In genomic region chr5:167912944-167913343, GRCh38 we compare ENCODE assay signal across 22 cellular contexts.
A peak's percentile ranks its signal among the peaks of the same experiment; 100 is the strongest.
DNase-seq lines count a peak whose midpoint lies in the region; ATAC-seq, FAIRE-seq and TF ChIP-seq lines count a peak whose summit lies in the region.
"Had no signal": no experiment of that assay in that cellular context is flagged by ENCODE, and none has a peak within 500 bp of the region (broad histone marks: within the 10 kb centered on the region; RNA-seq: fewer than 3 reads in every experiment).

No MANE protein-coding gene starts in this region.

- H3K4me3 Mint-ChIP-seq in astrocyte (ENCODE audit: unreplicated experiment) = peak overlapping the region; percentile 10
- H3K4me3 Mint-ChIP-seq: CD8-positive, alpha-beta memory T cell; HFFc6; T-cell had no signal

- DNase-seq in A172 (ENCODE audit: low spot score) (peak; percentile 30), astrocyte (ENCODE audit: low read depth) (peak; percentile 48), keratinocyte (ENCODE audit: low read depth, low spot score) (peak; percentile 13)
- no peak for DNase-seq in stimulated activated CD4-positive, alpha-beta T cell treated with anti-CD3 and anti-CD28 coated beads, Interleukin-2, amount 100 ng/mL, for 24 hours
- DNase-seq in activated T-cell treated with anti-CD3 and anti-CD28 coated beads, Interleukin-2, amount 50 U/mL, for 48 hours = no peak
- DNase-seq: CD8-positive, alpha-beta memory T cell; DMS 273 treated with DMSO at 0.1 percent for 48 hours; GOT3; HFFc6; KBM-7; NCI-H1105 treated with DMSO at 0.1 percent for 48 hours; NCI-H1930; NCI-H2171 treated with DMSO at 0.1 percent for 48 hours; NCI-H510A treated with DMSO at 0.1 percent for 48 hours; T-cell had no signal

- H3K27ac ChIP-seq in KMS-11 = no peak overlapping the region
- H3K27ac ChIP-seq in astrocyte (ENCODE audit: low read depth, low read length) = no peak overlapping the region
- H3K27ac ChIP-seq in keratinocyte (ENCODE audit: control insufficient read depth, insufficient read depth, low read length) = no peak overlapping the region
- H3K27ac ChIP-seq: 22Rv1, BLaER1, HL-60 had no signal

- no peaks in the 10 kb centered on the region for H3K36me3 ChIP-seq in KMS-11 (ENCODE audit: insufficient read depth)
- H3K36me3 ChIP-seq in astrocyte (ENCODE audit: insufficient read depth, low read length) = no peaks in the 10 kb centered on the region
- peaks cover 8 to 12% of the 10 kb centered on the region in 2 experiments for H3K36me3 ChIP-seq in keratinocyte (ENCODE audit: control insufficient read depth in 2 of 2, extremely low read depth in 1 of 2, insufficient read depth in 2 of 2, low read length in 2 of 2)

- H3K9me3 ChIP-seq in astrocyte (ENCODE audit: insufficient read depth, low read depth, low read length) (no peaks in the 10 kb centered on the region), keratinocyte (ENCODE audit: control insufficient read depth, low read depth, low read length) (no peaks in the 10 kb centered on the region)
- H3K9me3 ChIP-seq: BLaER1 had no signal

- H3K36me3 Mint-ChIP-seq in astrocyte (ENCODE audit: low read depth, unreplicated experiment) = peaks cover 9% of the 10 kb centered on the region
- H3K36me3 Mint-ChIP-seq: CD8-positive, alpha-beta memory T cell; T-cell had no signal

- H2AFZ ChIP-seq in KMS-11 (ENCODE audit: low read depth) (no peak overlapping the region), astrocyte (ENCODE audit: low read depth, low read length) (no peak overlapping the region), keratinocyte (ENCODE audit: control insufficient read depth, low read length) (no peak overlapping the region)

- H3K27me3 ChIP-seq in KMS-11 (ENCODE audit: insufficient read depth, low read depth) (no peaks in the 10 kb centered on the region), astrocyte (ENCODE audit: insufficient read depth, low read length) (no peaks in the 10 kb centered on the region), keratinocyte (ENCODE audit: control insufficient read depth, extremely low read depth, insufficient read depth, low read length) (no peaks in the 10 kb centered on the region)
- H3K27me3 ChIP-seq: BLaER1 had no signal

- no peaks in the 10 kb centered on the region for H3K79me2 ChIP-seq in KMS-11 (ENCODE audit: insufficient read depth, low read depth)
- no peaks in the 10 kb centered on the region for H3K79me2 ChIP-seq in astrocyte (ENCODE audit: insufficient read depth, low read length)
- peaks cover 84% of the 10 kb centered on the region for H3K79me2 ChIP-seq in keratinocyte (ENCODE audit: control insufficient read depth, insufficient read depth, low read length)

- H3K27ac Mint-ChIP-seq in astrocyte (ENCODE audit: unreplicated experiment) = peak overlapping the region; percentile 28
- H3K27ac Mint-ChIP-seq: CD8-positive, alpha-beta memory T cell; HFFc6; T-cell had no signal

- H3K4me1 Mint-ChIP-seq in astrocyte (ENCODE audit: low read depth, unreplicated experiment) = peaks cover 31% of the 10 kb centered on the region
- H3K4me1 Mint-ChIP-seq: CD8-positive, alpha-beta memory T cell; T-cell had no signal

- no peaks in the 10 kb centered on the region for H3K27me3 Mint-ChIP-seq in astrocyte (ENCODE audit: low read depth, unreplicated experiment)
- H3K27me3 Mint-ChIP-seq: CD8-positive, alpha-beta memory T cell; T-cell had no signal

- H3K4me3 ChIP-seq in KMS-11 (IDR thresholded peaks at IDR 0.05; ENCODE audit: insufficient read depth, low read depth, low read length) = no peak overlapping the region
- H3K4me3 ChIP-seq in astrocyte (ENCODE audit: insufficient read depth, low read depth, low read length) = no peak overlapping the region
- H3K4me3 ChIP-seq in keratinocyte (ENCODE audit: control insufficient read depth in 2 of 3, extremely low read depth in 1 of 3, insufficient read depth in 2 of 3, low read depth in 1 of 3, low read length in 3 of 3) = no peak overlapping the region
- H3K4me3 ChIP-seq: BLaER1 had no signal

- H3K4me2 ChIP-seq in KMS-11 (0 out of 2 replicates have a peak overlapping the region, but pooled peaks have one; percentile 34), astrocyte (ENCODE audit: low read length) (no peak overlapping the region), keratinocyte (ENCODE audit: control insufficient read depth, extremely low read depth, insufficient read depth, low read depth, low read length) (no peak overlapping the region)
- H3K4me2 ChIP-seq: BLaER1 had no signal

- FAIRE-seq in astrocyte (lab: Jason Lieb, UNC) (no peak), keratinocyte (lab: Jason Lieb, UNC) (peak; percentile 64)
- FAIRE-seq: G401.6 had no signal

- dilution Hi-C loops in keratinocyte (cut with MboI; ENCODE audit: extremely low pct_ligation_motif_present, low sequenced_read_pairs) = no loop called here

- peaks cover 16% of the 10 kb centered on the region for H3K4me1 ChIP-seq in KMS-11 (ENCODE audit: low read depth, poor library complexity, severe bottlenecking)
- H3K4me1 ChIP-seq in astrocyte (ENCODE audit: insufficient read depth, low read length) = peaks cover 12% of the 10 kb centered on the region
- peaks cover 10% of the 10 kb centered on the region for H3K4me1 ChIP-seq in keratinocyte (ENCODE audit: control insufficient read depth, extremely low read depth, insufficient read depth, low read length)
- H3K4me1 ChIP-seq: BLaER1 had no signal

- peaks cover 8% of the 10 kb centered on the region for H3K9me3 Mint-ChIP-seq in astrocyte (ENCODE audit: unreplicated experiment)
- H3K9me3 Mint-ChIP-seq: HFFc6 had no signal

- H3K9ac ChIP-seq in KMS-11 (no peak overlapping the region), astrocyte (ENCODE audit: low read length) (no peak overlapping the region), keratinocyte (ENCODE audit: control insufficient read depth, extremely low read depth, insufficient read depth, low read length) (no peak overlapping the region)
- H3K9ac ChIP-seq: BLaER1 had no signal

- no peaks in the 10 kb centered on the region for H4K20me1 ChIP-seq in KMS-11 (ENCODE audit: insufficient read depth)
- H4K20me1 ChIP-seq in astrocyte (ENCODE audit: insufficient read depth, low read length) = no peaks in the 10 kb centered on the region
- H4K20me1 ChIP-seq in keratinocyte (ENCODE audit: control insufficient read depth, extremely low read depth, insufficient read depth, low read length) = peaks cover 13% of the 10 kb centered on the region

- H3K9me1 ChIP-seq in keratinocyte (ENCODE audit: control insufficient read depth, extremely low read depth, insufficient read depth, low read length) = no peaks in the 10 kb centered on the region

- ATAC-seq in GM18861 (IDR thresholded peaks at IDR 0.05; ENCODE audit: unreplicated experiment) (no peak), HG03159 (IDR thresholded peaks at IDR 0.05; ENCODE audit: unreplicated experiment) (no peak)
- ATAC-seq: T-cell had no signal

- TF ChIP-seq CTCF in KMS-11 (conservative IDR thresholded peaks at IDR 0.05; ENCODE audit: low read depth, low read length) = no peak
- no peak for TF ChIP-seq CTCF in astrocyte (IDR thresholded peaks at IDR 0.05; ENCODE audit: insufficient read depth, low read depth, low read length)
- TF ChIP-seq CTCF in keratinocyte (optimal IDR thresholded peaks at IDR 0.05 in 1 of 3, IDR thresholded peaks at IDR 0.05 in 1 of 3, conservative IDR thresholded peaks at IDR 0.05 in 1 of 3; ENCODE audit: extremely low read depth in 1 of 3, insufficient read depth in 2 of 3, low read length in 3 of 3) = no peak

Comparison
In these comparisons a context has a peak if more than half of its experiments do, and no peak if none do; other contexts are left out.
1. DNase-seq: peak in A172 (single experiment), astrocyte (single experiment) and keratinocyte (single experiment); none in stimulated activated CD4-positive, alpha-beta T cell treated with anti-CD3 and anti-CD28 coated beads, Interleukin-2, amount 100 ng/mL, for 24 hours (0 of 2) and activated T-cell treated with anti-CD3 and anti-CD28 coated beads, Interleukin-2, amount 50 U/mL, for 48 hours (0 of 2).